8 cellular contexts compared by ENCODE assay signal in genomic region chr15:51681303-51681963, GRCh38. TPM values are rescaled to one million over a fixed set of nuclear protein-coding genes. Genes with fewer than 3 reads are reported as not detected.
DNase-seq lines count a peak whose midpoint lies in the region; ATAC-seq and TF ChIP-seq lines count a peak whose summit lies in the region.

SCG3 (plus strand) TSS chr15:51681503; CDS start chr15:51681756, 253 bp downstream.

- TF ChIP-seq CTCF in BE2C (IDR thresholded peaks at IDR 0.05; ENCODE audit: low read depth, low read length), result no peak
- TF ChIP-seq CTCF in Peyer's patch (IDR thresholded peaks at IDR 0.05), result no peak
- TF ChIP-seq CTCF in foreskin keratinocyte (conservative IDR thresholded peaks at IDR 0.05), result no peak
- no peak for TF ChIP-seq CTCF in nephron (IDR thresholded peaks at IDR 0.05; ENCODE audit: unreplicated experiment in 3 of 3)

- ATAC-seq in foreskin keratinocyte (peak; percentile 98), GM18498 (IDR thresholded peaks at IDR 0.05; ENCODE audit: unreplicated experiment) (no peak)

- peaks cover 7% of the 10 kb centered on the region for H3K4me1 ChIP-seq in BE2C
- H3K4me1 ChIP-seq in HUES48 (ENCODE audit: control insufficient read depth, insufficient read depth, low read length), result peaks cover 9% of the 10 kb centered on the region
- H3K4me1 ChIP-seq in Peyer's patch, result peaks cover 0 to 5% (median 0%) of the 10 kb centered on the region in 4 donors
- no peaks in the 10 kb centered on the region for H3K4me1 ChIP-seq in foreskin keratinocyte

- no peaks in the 10 kb centered on the region for H3K9me3 Mint-ChIP-seq in nephron

- TF ChIP-seq POLR2A in Peyer's patch (IDR thresholded peaks at IDR 0.05), result no peak

- peak within 1 kb of the TSS; percentile 19 to 61 (median 25) for H3K4me3 Mint-ChIP-seq in nephron

- H3K27ac ChIP-seq in HUES48 (ENCODE audit: low read depth, low read length) (peak within 1 kb of the TSS; percentile 94), Peyer's patch (no peak within 1 kb of the TSS), foreskin keratinocyte (no peak within 1 kb of the TSS)

- peak within 1 kb of the TSS; percentile 79 for H3K9ac ChIP-seq in HUES48 (ENCODE audit: low read depth, low read length)

- H3K4me1 Mint-ChIP-seq in nephron, result no peaks in the 10 kb centered on the region

- DNase-seq in BE2C (peak; percentile 92), Peyer's patch (peak; percentile 19 to 83 (median 83)), activated gamma-delta T cell (lab: John Stamatoyannopoulos, UW) (peak; percentile 10), foreskin keratinocyte (peak; percentile 33 to 62)
- DNase-seq in stimulated activated naive CD4-positive, alpha-beta T cell treated with Interleukin-2 at 50 U/mL for 16 hours (lab: John Stamatoyannopoulos, UW), result peak; percentile 47

- peaks cover 44% of the 10 kb centered on the region for H3K27me3 Mint-ChIP-seq in nephron (ENCODE audit: low read depth)

- H3K4me3 ChIP-seq in BE2C (ENCODE audit: low read depth, low read length) (peak within 1 kb of the TSS; percentile 95), HUES48 (ENCODE audit: low read depth, low read length) (peak within 1 kb of the TSS; percentile 88), Peyer's patch (no peak within 1 kb of the TSS)

- H3K27me3 ChIP-seq in BE2C, result no peaks in the 10 kb centered on the region
- no peaks in the 10 kb centered on the region for H3K27me3 ChIP-seq in HUES48 (ENCODE audit: control insufficient read depth, insufficient read depth, low read length)
- H3K27me3 ChIP-seq in Peyer's patch, result no peaks in the 10 kb centered on the region
- H3K27me3 ChIP-seq in foreskin keratinocyte, result peaks cover 33% of the 10 kb centered on the region

- H3K9me3 ChIP-seq in BE2C, result no peaks in the 10 kb centered on the region
- no peaks in the 10 kb centered on the region for H3K9me3 ChIP-seq in HUES48 (ENCODE audit: control insufficient read depth, insufficient read depth, low read length)
- H3K9me3 ChIP-seq in Peyer's patch, result no peaks in the 10 kb centered on the region

- H3K36me3 ChIP-seq in BE2C (peaks cover 23% of the 10 kb centered on the region), HUES48 (ENCODE audit: control insufficient read depth, insufficient read depth, low read length) (peaks cover 9% of the 10 kb centered on the region; the same call in 1 of the 2 replicates), Peyer's patch (no peaks in the 10 kb centered on the region)

- no peak within 1 kb of the TSS for H3K27ac Mint-ChIP-seq in nephron

- no peaks in the 10 kb centered on the region for H3K36me3 Mint-ChIP-seq in nephron (ENCODE audit: low read depth)

RNA-seq across cellular contexts. Expression of gene SCG3, which starts in this region (rescaled TPM):
- 164 TPM for polyA plus RNA-seq in BE2C (2012; ENCODE audit: insufficient read depth, insufficient read length, low read depth)
- total RNA-seq in Peyer's patch (1 to 10 TPM in 2 of 4 donors, under 1 TPM in 2; 0.40 to 1.7 (median 0.95) TPM), foreskin keratinocyte (not detected in 2 replicates)
- polyA plus RNA-seq in foreskin keratinocyte, result 0.01 TPM in 1 of 2 replicates, not detected in the other

Comparison
In these comparisons a context has a peak if more than half of its experiments do, and no peak if none do; other contexts are left out.
1. Peak in DNase-seq and ATAC-seq in foreskin keratinocyte; RNA of the gene not detected or under 1 TPM.
2. DNase-seq: peak in every context shown above with its lines; median percentile 92 in BE2C; 83 in Peyer's patch; 48 in foreskin keratinocyte; 47 in stimulated activated naive CD4-positive, alpha-beta T cell treated with Interleukin-2 at 50 U/mL for 16 hours; 10 in activated gamma-delta T cell.
3. H3K4me3 ChIP-seq: peak in BE2C (single experiment) and HUES48 (single experiment); none in Peyer's patch (0 of 4).